1 cellular context compared by ENCODE assay signal in genomic region chr19:13012390-13012689, GRCh38.
TF ChIP-seq lines count a peak whose summit lies in the region.

No MANE protein-coding gene starts in this region.

TF ChIP-seq in GM12878, 131 proteins besides CTCF, POLR2A, EP300 and RAD21:
- TF ChIP-seq STAT1 (conservative IDR thresholded peaks at IDR 0.05) (no peak), NR2C2 (IDR thresholded peaks at IDR 0.05; ENCODE audit: borderline replicate concordance, control insufficient read depth, insufficient read length, low read depth) (no peak), SUZ12 (IDR thresholded peaks at IDR 0.05; ENCODE audit: unreplicated experiment) (no peak), ELK1 (IDR thresholded peaks at IDR 0.05; ENCODE audit: low read depth, low read length) (no peak), USF2 (IDR thresholded peaks at IDR 0.05; ENCODE audit: borderline replicate concordance, low read depth, low read length) (no peak), CHD2 (IDR thresholded peaks at IDR 0.05; ENCODE audit: borderline replicate concordance, low read depth, low read length) (no peak), RFX5 (IDR thresholded peaks at IDR 0.05; ENCODE audit: low read depth, low read length) (no peak), PKNOX1 (IDR thresholded peaks at IDR 0.05) (no peak), YY1 (IDR thresholded peaks at IDR 0.05; ENCODE audit: low read depth, low read length) (no peak), ASH2L (IDR thresholded peaks at IDR 0.05; ENCODE audit: borderline replicate concordance, low read depth) (no peak), FOXK2 (IDR thresholded peaks at IDR 0.05) (no peak), BCLAF1 (IDR thresholded peaks at IDR 0.05) (no peak), SREBF1 (IDR thresholded peaks at IDR 0.05; ENCODE audit: low read length) (no peak), SMARCA5 (IDR thresholded peaks at IDR 0.05) (no peak), FOXM1 (IDR thresholded peaks at IDR 0.05; ENCODE audit: low read depth, low read length) (no peak), MTA3 (IDR thresholded peaks at IDR 0.05; ENCODE audit: borderline replicate concordance, low read length) (no peak), HCFC1 (IDR thresholded peaks at IDR 0.05; ENCODE audit: low read length) (no peak)
